ENCODE assay signal across 13 cellular contexts in the genomic region with DNA sequence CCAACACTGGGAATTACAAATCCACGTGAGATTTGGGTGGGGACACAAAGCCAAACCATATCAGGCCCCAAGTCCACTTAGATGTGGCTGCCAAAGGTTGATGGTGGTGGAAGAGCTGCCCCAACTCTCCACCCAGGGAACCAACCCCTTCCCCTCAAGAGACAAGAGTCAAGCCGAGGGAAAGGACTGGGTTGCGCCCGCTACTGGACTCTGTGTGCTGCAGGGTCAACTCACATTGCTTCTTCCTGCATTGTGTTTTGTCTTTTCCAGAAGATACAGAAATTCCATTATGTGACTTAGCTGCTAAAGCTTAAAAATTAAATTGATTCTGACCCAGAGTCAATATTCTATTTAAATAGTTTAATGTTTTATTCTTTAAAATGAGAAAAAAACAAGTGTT. TPM values are rescaled to one million over a fixed set of nuclear protein-coding genes. Genes with fewer than 3 reads are reported as not detected.
DNase-seq lines count a peak whose midpoint lies in the region; ATAC-seq and TF ChIP-seq lines count a peak whose summit lies in the region.
"Had no signal": no experiment of that assay in that cellular context is flagged by ENCODE, and none has a peak within 500 bp of the region (broad histone marks: within the 10 kb centered on the region; RNA-seq: fewer than 3 reads in every experiment).

No MANE protein-coding gene starts in this region.

- no peak overlapping the region for H3K4me2 ChIP-seq in MM.1S (ENCODE audit: low read depth, low read length)

- no peak overlapping the region for H3K9ac ChIP-seq in MM.1S (ENCODE audit: low read length)

- no peaks in the 10 kb centered on the region for H3K9me3 ChIP-seq in MM.1S (replicated peaks; ENCODE audit: insufficient read depth, low read length)

- H3K9me2 ChIP-seq in MM.1S (replicated peaks; ENCODE audit: insufficient read depth, low read length): no peaks in the 10 kb centered on the region

- DNase-seq in AG08395 (ENCODE audit: low spot score) (peak; percentile 4), EL (peak; percentile 18), MM.1S (no peak), erythroblast (lab: John Stamatoyannopoulos, UW) (peak; percentile 20 to 49), NCI-H1436 treated with DMSO at 0.1 percent for 48 hours (lab: John Stamatoyannopoulos, UW) (no peak), cerebellum (ENCODE audit: low spot score) (no peak), left lobe of liver (ENCODE audit: low spot score) (no peak), NOMO-1 (lab: John Stamatoyannopoulos, UW; ENCODE audit: unreplicated experiment in 2 of 2) (no peak)
- DNase-seq: activated B cell treated with CpG ODN at 0.5 μM for 24 hours; activated effector memory CD4-positive, alpha-beta T cell treated with anti-CD3 and anti-CD28 coated beads, Interleukin-2, amount 50 U/mL, for 16 hours; SHP77 had no signal

- no peak overlapping the region for H2AFZ ChIP-seq in MM.1S (ENCODE audit: low read length)

- no peak for ATAC-seq in left lobe of liver

- H3F3A ChIP-seq in MM.1S (ENCODE audit: insufficient read depth, low read length): no peaks in the 10 kb centered on the region

- H3K4me1 ChIP-seq in MM.1S (ENCODE audit: low read length): no peaks in the 10 kb centered on the region

- H3K79me2 ChIP-seq in MM.1S (ENCODE audit: low read length): no peaks in the 10 kb centered on the region

- no peaks in the 10 kb centered on the region for H3K27me3 ChIP-seq in MM.1S (replicated peaks; ENCODE audit: insufficient read depth, low read length)

- TF ChIP-seq POLR2A in erythroblast (IDR thresholded peaks at IDR 0.05; ENCODE audit: low read length): no peak

- TF ChIP-seq CTCF in MM.1S (IDR thresholded peaks at IDR 0.05; ENCODE audit: low read length): peak; percentile 30

- no peak overlapping the region for H3K27ac ChIP-seq in MM.1S (ENCODE audit: low read length)

- H3K36me3 ChIP-seq in MM.1S (replicated peaks; ENCODE audit: insufficient read depth, low read length): no peaks in the 10 kb centered on the region

- no peak overlapping the region for H3K4me3 ChIP-seq in MM.1S (ENCODE audit: low read length)

- H4K20me1 ChIP-seq in MM.1S (ENCODE audit: insufficient read depth, low read length): no peaks in the 10 kb centered on the region

RNA-seq across cellular contexts. Expression of a gene that starts 58.5 kb away (rescaled TPM):
- 4.7 TPM for total RNA-seq in cerebellum
- total RNA-seq in left lobe of liver: 0.28 TPM
- total RNA-seq: activated B cell treated with CpG ODN at 0.5 μM for 24 hours, bronchial epithelial cell, fibroblast of lung had no signal

Comparison
In these comparisons a context has a peak if more than half of its experiments do, and no peak if none do; other contexts are left out.
1. DNase-seq: peak in AG08395 (single experiment), EL (single experiment) and erythroblast (2 of 2); none in MM.1S (single experiment), NCI-H1436 treated with DMSO at 0.1 percent for 48 hours (single experiment), cerebellum (single experiment), left lobe of liver (single experiment) and NOMO-1 (0 of 2).